26 cellular contexts compared by ENCODE assay signal in genomic region chr1:203473781-203474305, GRCh38. TPM values are rescaled to one million over a fixed set of nuclear protein-coding genes. Genes with fewer than 3 reads are reported as not detected.
DNase-seq lines count a peak whose midpoint lies in the region; ATAC-seq, FAIRE-seq and TF ChIP-seq lines count a peak whose summit lies in the region.
"Had no signal": no experiment of that assay in that cellular context is flagged by ENCODE, and none has a peak within 500 bp of the region (broad histone marks: within the 10 kb centered on the region; RNA-seq: fewer than 3 reads in every experiment).

No MANE protein-coding gene starts in this region.

- FAIRE-seq in kidney (lab: Jason Lieb, UNC) = no peak
- FAIRE-seq: GM12891, GM19239, HTR-8/SVneo, RCC 7860 had no signal

- POLR2A ChIA-PET in activated CD4-positive, alpha-beta T cell treated with anti-CD3 and anti-CD28 coated beads, Interleukin-2, amount 10 ng/mL, durations not matched to agents 7 days and 5 days (lab: Charles Lee) = no interaction called here

- H3K4me3 Mint-ChIP-seq in activated CD4-positive, alpha-beta T cell treated with anti-CD3 and anti-CD28 coated beads, Interleukin-2, amount 10 ng/mL, durations not matched to agents 7 days and 5 days = no peak overlapping the region
- H3K4me3 Mint-ChIP-seq: CD8-positive, alpha-beta T cell had no signal

- intact Hi-C loops in Right ventricle myocardium inferior (cut with DNase I) = no loop called here
- intact Hi-C loops in kidney (cut with DNase I) = no loop called here
- intact Hi-C loops in vagina (cut with DNase I) = no loop called here

- H3K4me1 ChIP-seq in right atrium auricular region = peaks cover 0 to 13% of the 10 kb centered on the region in 2 donors
- H3K4me1 ChIP-seq in kidney (ENCODE audit: control insufficient read depth in 1 of 2, insufficient read depth in 1 of 2, low read depth in 1 of 2, low read length in 2 of 2) = peaks cover 0 to 6% of the 10 kb centered on the region in 2 donors
- H3K4me1 ChIP-seq in rectal smooth muscle tissue (ENCODE audit: control insufficient read depth, insufficient read depth, low read length) = peaks cover 25% of the 10 kb centered on the region
- peaks cover 16% of the 10 kb centered on the region for H3K4me1 ChIP-seq in vagina
- no peaks in the 10 kb centered on the region for H3K4me1 ChIP-seq in SJCRH30

- no peaks in the 10 kb centered on the region for H3K9me3 ChIP-seq in right atrium auricular region
- no peaks in the 10 kb centered on the region for H3K9me3 ChIP-seq in kidney (ENCODE audit: control insufficient read depth in 1 of 2, low read length in 2 of 2)
- H3K9me3 ChIP-seq in vagina = no peaks in the 10 kb centered on the region
- H3K9me3 ChIP-seq in SJCRH30 (replicated peaks) = no peaks in the 10 kb centered on the region
- H3K9me3 ChIP-seq: BLaER1 treated with 17β-estradiol and CSF1 and Interleukin-3, amounts not matched to agents 10 nM and 100 nM had no signal

- no peaks in the 10 kb centered on the region for H3K9me3 Mint-ChIP-seq in activated CD4-positive, alpha-beta T cell treated with anti-CD3 and anti-CD28 coated beads, Interleukin-2, amount 10 ng/mL, durations not matched to agents 7 days and 5 days
- H3K9me3 Mint-ChIP-seq: CD8-positive, alpha-beta T cell had no signal

- no peaks in the 10 kb centered on the region for H3K4me1 Mint-ChIP-seq in activated CD4-positive, alpha-beta T cell treated with anti-CD3 and anti-CD28 coated beads, Interleukin-2, amount 10 ng/mL, durations not matched to agents 7 days and 5 days

- no peak for ATAC-seq in Right ventricle myocardium inferior
- ATAC-seq: CD8-positive, alpha-beta T cell had no signal

- no peak overlapping the region for H3K9ac ChIP-seq in kidney (ENCODE audit: low read length in 2 of 2)
- H3K9ac ChIP-seq in rectal smooth muscle tissue (ENCODE audit: low read length) = no peak overlapping the region
- H3K9ac ChIP-seq: BLaER1 treated with 17β-estradiol and CSF1 and Interleukin-3, amounts not matched to agents 10 nM and 100 nM; GM23248 had no signal

- no peak overlapping the region for H3K27ac Mint-ChIP-seq in activated CD4-positive, alpha-beta T cell treated with anti-CD3 and anti-CD28 coated beads, Interleukin-2, amount 10 ng/mL, durations not matched to agents 7 days and 5 days
- H3K27ac Mint-ChIP-seq: CD8-positive, alpha-beta T cell had no signal

- peaks cover 9% of the 10 kb centered on the region for H3K27me3 Mint-ChIP-seq in activated CD4-positive, alpha-beta T cell treated with anti-CD3 and anti-CD28 coated beads, Interleukin-2, amount 10 ng/mL, durations not matched to agents 7 days and 5 days

- peak overlapping the region; percentile 40 to 89 for H3K27ac ChIP-seq in right atrium auricular region
- H3K27ac ChIP-seq in kidney (ENCODE audit: low read depth in 2 of 2, low read length in 2 of 2) = no peak overlapping the region
- peak overlapping the region; percentile 36 for H3K27ac ChIP-seq in rectal smooth muscle tissue (ENCODE audit: low read depth, low read length)
- peak overlapping the region; percentile 93 for H3K27ac ChIP-seq in vagina
- H3K27ac ChIP-seq in SJCRH30 = no peak overlapping the region
- H3K27ac ChIP-seq: BLaER1 treated with 17β-estradiol and CSF1 and Interleukin-3, amounts not matched to agents 10 nM and 100 nM; GM23248 had no signal

- no peaks in the 10 kb centered on the region for H3K36me3 Mint-ChIP-seq in activated CD4-positive, alpha-beta T cell treated with anti-CD3 and anti-CD28 coated beads, Interleukin-2, amount 10 ng/mL, durations not matched to agents 7 days and 5 days (ENCODE audit: low read depth)
- H3K36me3 Mint-ChIP-seq: CD8-positive, alpha-beta T cell had no signal

- TF ChIP-seq CTCF in right atrium auricular region (IDR thresholded peaks at IDR 0.05) (no peak), kidney (IDR thresholded peaks at IDR 0.05; ENCODE audit: borderline replicate concordance, extremely low read depth, insufficient read depth) (no peak), vagina (IDR thresholded peaks at IDR 0.05) (no peak)

- no peak for TF ChIP-seq POLR2A in vagina (IDR thresholded peaks at IDR 0.05)

- H3K27me3 ChIP-seq in right atrium auricular region = no peaks in the 10 kb centered on the region
- H3K27me3 ChIP-seq in rectal smooth muscle tissue (ENCODE audit: control insufficient read depth, insufficient read depth, low read length) = peaks cover 2% of the 10 kb centered on the region
- no peaks in the 10 kb centered on the region for H3K27me3 ChIP-seq in vagina
- H3K27me3 ChIP-seq in SJCRH30 = peaks cover 3% of the 10 kb centered on the region
- H3K27me3 ChIP-seq: BLaER1 treated with 17β-estradiol and CSF1 and Interleukin-3, amounts not matched to agents 10 nM and 100 nM had no signal

- DNase-seq in right atrium auricular region (ENCODE audit: low spot score) (no peak), Right ventricle myocardium inferior (ENCODE audit: missing footprints) (no peak), kidney (peak; percentile 4), vagina (ENCODE audit: extremely low spot score in 2 of 2) (no peak), NCI-H1436 (lab: John Stamatoyannopoulos, UW) (no peak), SJCRH30 (no peak)
- DNase-seq in activated CD4-positive, alpha-beta T cell treated with anti-CD3 and anti-CD28 coated beads, Interleukin-2, amount 10 ng/mL, durations not matched to agents 7 days and 5 days = no peak
- DNase-seq: Calu3; CD8-positive, alpha-beta T cell; GM23248; HCEC 1CT; IMR-90; NCI-H1436 treated with DMSO at 0.1 percent for 48 hours; NCI-H2081; NCI-H2171 treated with DMSO at 0.1 percent for 48 hours; Right ventricle myocardium superior had no signal

- H3K4me3 ChIP-seq in right atrium auricular region = no peak overlapping the region
- H3K4me3 ChIP-seq in kidney (ENCODE audit: low read length in 2 of 2) = no peak overlapping the region
- no peak overlapping the region for H3K4me3 ChIP-seq in rectal smooth muscle tissue (ENCODE audit: low read length)
- H3K4me3 ChIP-seq in vagina = no peak overlapping the region
- no peak overlapping the region for H3K4me3 ChIP-seq in SJCRH30
- H3K4me3 ChIP-seq: BLaER1 treated with 17β-estradiol and CSF1 and Interleukin-3, amounts not matched to agents 10 nM and 100 nM; GM23248 had no signal

- H3K36me3 ChIP-seq in right atrium auricular region (peaks cover 4% of the 10 kb centered on the region), kidney (ENCODE audit: control insufficient read depth in 1 of 2, insufficient read depth in 2 of 2, low read length in 2 of 2) (no peaks in the 10 kb centered on the region), rectal smooth muscle tissue (ENCODE audit: control insufficient read depth, insufficient read depth, low read length) (no peaks in the 10 kb centered on the region), vagina (no peaks in the 10 kb centered on the region), SJCRH30 (no peaks in the 10 kb centered on the region)
- H3K36me3 ChIP-seq: BLaER1 treated with 17β-estradiol and CSF1 and Interleukin-3, amounts not matched to agents 10 nM and 100 nM had no signal

- CTCF ChIA-PET in activated CD4-positive, alpha-beta T cell treated with anti-CD3 and anti-CD28 coated beads, Interleukin-2, amount 10 ng/mL, durations not matched to agents 7 days and 5 days (lab: Charles Lee) = interaction anchor here (0.7 to 1.9 kb wide), 3 partner anchors 13 to 51 kb away, joined by 3 to 5 read pairs (median 4); no protein-coding TSS in a partner anchor

RNA-seq across cellular contexts. Expression of gene PRELP, which starts 1.8 kb away (rescaled TPM):
- 100 to 1,000 TPM in 1 of 2 donors, 10 to 100 TPM in 1; 54.5 to 243 TPM for total RNA-seq in right atrium auricular region
- 27.1 TPM for total RNA-seq in Right ventricle myocardium inferior
- total RNA-seq in kidney = 24.5 TPM
- polyA plus RNA-seq in kidney (ENCODE audit: insufficient read depth, low read depth, low replicate concordance) = 9.5 TPM
- total RNA-seq in vagina = 128 TPM
- total RNA-seq in SJCRH30 (2014; rRNA removed; shearing (Covaris generic)) = not detected in 2 replicates
- not detected for total RNA-seq in activated CD4-positive, alpha-beta T cell treated with anti-CD3 and anti-CD28 coated beads, Interleukin-2, amount 10 ng/mL, durations not matched to agents 7 days and 5 days
- total RNA-seq: A673; Calu3; CD8-positive, alpha-beta T cell; IMR-90; MCF 10A; NCI-H460; OCI-LY7 had no signal

RNA-seq across cellular contexts. Expression of gene OPTC, which starts 20.1 kb away (rescaled TPM):
- total RNA-seq in right atrium auricular region (not detected), Right ventricle myocardium inferior (not detected), kidney (not detected), vagina (not detected)
- not detected for polyA plus RNA-seq in kidney (ENCODE audit: insufficient read depth, low read depth, low replicate concordance)
- total RNA-seq in SJCRH30 (2014; rRNA removed; shearing (Covaris generic)) = not detected in 2 replicates
- total RNA-seq in activated CD4-positive, alpha-beta T cell treated with anti-CD3 and anti-CD28 coated beads, Interleukin-2, amount 10 ng/mL, durations not matched to agents 7 days and 5 days = not detected
- total RNA-seq: A673; Calu3; CD8-positive, alpha-beta T cell; GM23248; IMR-90; MCF 10A; NCI-H460; OCI-LY7; Right ventricle myocardium superior had no signal
- polyA plus RNA-seq: GM23248, IMR-90 had no signal

Comparison
In these comparisons a context has a peak if more than half of its experiments do, and no peak if none do; other contexts are left out.
1. H3K27ac ChIP-seq: peak in right atrium auricular region (2 of 2), rectal smooth muscle tissue (single experiment) and vagina (single experiment); none in kidney (0 of 2) and SJCRH30 (single experiment).
2. RNA of gene PRELP, which starts 1.8 kb away (total RNA-seq): 54.5 to 243 TPM in right atrium auricular region, 128 TPM in vagina (single experiment), 27.1 TPM in Right ventricle myocardium inferior (single experiment) and 24.5 TPM in kidney (single experiment); not detected in SJCRH30 and not detected in activated CD4-positive, alpha-beta T cell treated with anti-CD3 and anti-CD28 coated beads, Interleukin-2, amount 10 ng/mL, durations not matched to agents 7 days and 5 days; every median in the first group is over 10 times any median in the second.